In genomic region chr11:1205987-1206331, GRCh38 we compare ENCODE assay signal across 16 cellular contexts. TPM values are rescaled to one million over a fixed set of nuclear protein-coding genes. Genes with fewer than 3 reads are reported as not detected.
"Had no signal": no experiment of that assay in that cellular context is flagged by ENCODE, and none has a peak within 500 bp of the region (broad histone marks: within the 10 kb centered on the region; RNA-seq: fewer than 3 reads in every experiment).

No MANE protein-coding gene starts in this region.

- DNase-seq: activated CD4-positive, alpha-beta T cell treated with anti-CD3 and anti-CD28 coated beads for 4 hours; activated CD8-positive, alpha-beta T cell treated with anti-CD3 and anti-CD28 coated beads for 36 hours; anterior cingulate cortex; immature natural killer cell; T-cell; T1000 had no signal

- H3K27ac ChIP-seq: breast epithelium, left lung, SJSA1, transverse colon had no signal

- H3K9me3 ChIP-seq: breast epithelium, SJSA1 had no signal

- ATAC-seq: activated CD8-positive, alpha-beta T cell treated with anti-CD3 and anti-CD28 coated beads for 36 hours; esophagus mucosa; left lung; stimulated activated memory B cell treated with anti-CD40 and anti-IgM and Interleukin-4, amounts not matched to agents 10 μg/mL and 1 μg/mL and 100 μg/mL, for 72 hours; T-cell had no signal

- FAIRE-seq: endometrium had no signal

- H3K27me3 ChIP-seq: SJSA1 had no signal

- H3K4me1 ChIP-seq: breast epithelium, left lung, SJSA1 had no signal

- H3K4me3 ChIP-seq: breast epithelium, left lung, SJSA1, transverse colon had no signal

- H3K36me3 ChIP-seq: breast epithelium, left lung, SJSA1, transverse colon had no signal

RNA-seq across cellular contexts. Expression of gene MUC5B, which starts 16.9 kb away (rescaled TPM):
- total RNA-seq: activated CD8-positive, alpha-beta T cell treated with anti-CD3 and anti-CD28 coated beads for 36 hours; dermis microvascular lymphatic vessel endothelial cell; glomerular endothelial cell; SJSA1 had no signal
- polyA plus RNA-seq: immature natural killer cell, neural cell had no signal

RNA-seq across cellular contexts. Expression of gene MUC5AC, which starts 48.2 kb away (rescaled TPM):
- total RNA-seq: activated CD8-positive, alpha-beta T cell treated with anti-CD3 and anti-CD28 coated beads for 36 hours; breast epithelium; dermis microvascular lymphatic vessel endothelial cell; esophagus mucosa; glomerular endothelial cell; transverse colon had no signal
- polyA plus RNA-seq: immature natural killer cell, neural cell had no signal
